17 cellular contexts compared by ENCODE assay signal in genomic region chr21:31459457-31459856, GRCh38.
DNase-seq lines count a peak whose midpoint lies in the region; FAIRE-seq and TF ChIP-seq lines count a peak whose summit lies in the region.
"Had no signal": no experiment of that assay in that cellular context is flagged by ENCODE, and none has a peak within 500 bp of the region (broad histone marks: within the 10 kb centered on the region; RNA-seq: fewer than 3 reads in every experiment).

No MANE protein-coding gene starts in this region.

- H3K36me3 Mint-ChIP-seq in endothelial cell (ENCODE audit: low read depth, unreplicated experiment): peaks cover 10% of the 10 kb centered on the region
- H3K36me3 Mint-ChIP-seq in osteocyte (ENCODE audit: unreplicated experiment): no peaks in the 10 kb centered on the region
- H3K36me3 Mint-ChIP-seq: naive B cell, T-cell had no signal

- TF ChIP-seq CTCF in endothelial cell (IDR thresholded peaks at IDR 0.05; ENCODE audit: unreplicated experiment): peak; percentile 26
- TF ChIP-seq CTCF in osteocyte (IDR thresholded peaks at IDR 0.05): peak; percentile 42

- H3K4me3 Mint-ChIP-seq in endothelial cell (ENCODE audit: unreplicated experiment) (no peak overlapping the region), osteocyte (ENCODE audit: unreplicated experiment) (no peak overlapping the region)
- H3K4me3 Mint-ChIP-seq: naive B cell, T-cell had no signal

- H3K4me1 Mint-ChIP-seq in endothelial cell (ENCODE audit: unreplicated experiment): peaks cover 18% of the 10 kb centered on the region
- no peaks in the 10 kb centered on the region for H3K4me1 Mint-ChIP-seq in osteocyte (ENCODE audit: unreplicated experiment)

- H3K27ac Mint-ChIP-seq in endothelial cell (ENCODE audit: unreplicated experiment) (no peak overlapping the region), osteocyte (ENCODE audit: unreplicated experiment) (no peak overlapping the region)
- H3K27ac Mint-ChIP-seq: T-cell had no signal

- DNase-seq in ELF-1 (ENCODE audit: low read depth, low spot score) (peak; percentile 27), LHCN-M2 (ENCODE audit: low read depth) (peak; percentile 39), endothelial cell (ENCODE audit: low spot score) (peak; percentile 26), osteocyte (ENCODE audit: extremely low spot score, unreplicated experiment) (no peak), DMS53 (lab: John Stamatoyannopoulos, UW) (no peak), HCEC 1CT (no peak), DMS79 treated with DMSO at 0.1 percent for 48 hours (lab: John Stamatoyannopoulos, UW) (no peak), GM12891 (ENCODE audit: insufficient read length, low spot score) (no peak)
- DNase-seq: foreskin fibroblast, GOT3, naive B cell, NCI-H1417, NCI-H2171 treated with DMSO at 0.1 percent for 48 hours, posterior cingulate gyrus, spleen, T-cell, thyroid gland had no signal

- no peak for TF ChIP-seq POLR2A in GM12891 (IDR thresholded peaks at IDR 0.05; ENCODE audit: low read depth, low read length)

- H3K27me3 Mint-ChIP-seq in endothelial cell (ENCODE audit: unreplicated experiment) (no peaks in the 10 kb centered on the region), osteocyte (ENCODE audit: unreplicated experiment) (no peaks in the 10 kb centered on the region)
- H3K27me3 Mint-ChIP-seq: naive B cell, T-cell had no signal

- H3K9me3 Mint-ChIP-seq in endothelial cell (ENCODE audit: unreplicated experiment) (no peaks in the 10 kb centered on the region), osteocyte (ENCODE audit: unreplicated experiment) (no peaks in the 10 kb centered on the region)
- H3K9me3 Mint-ChIP-seq: T-cell had no signal

- FAIRE-seq in GM12891 (lab: Jason Lieb, UNC): no peak

TF ChIP-seq in GM12891, 5 proteins besides CTCF, POLR2A, EP300 and RAD21:
- TF ChIP-seq POLR2AphosphoS5 (IDR thresholded peaks at IDR 0.05; ENCODE audit: low read depth, low read length): no peak
- TF ChIP-seq SPI1 (IDR thresholded peaks at IDR 0.05; ENCODE audit: low read depth, low read length): no peak
- TF ChIP-seq POU2F2 (IDR thresholded peaks at IDR 0.05; ENCODE audit: low read depth, low read length): no peak
- TF ChIP-seq TAF1 (IDR thresholded peaks at IDR 0.05; ENCODE audit: low read depth, low read length): no peak
- no peak for TF ChIP-seq PAX5 (IDR thresholded peaks at IDR 0.05; ENCODE audit: insufficient read depth, low read length, severe bottlenecking)
TF ChIP-seq in GM12891: peak in this region for 0.

Comparison
In these comparisons a context has a peak if more than half of its experiments do, and no peak if none do; other contexts are left out.
1. DNase-seq: peak in ELF-1 (single experiment), LHCN-M2 (single experiment) and endothelial cell (single experiment); none in osteocyte (single experiment), DMS53 (single experiment), HCEC 1CT (single experiment), DMS79 treated with DMSO at 0.1 percent for 48 hours (single experiment) and GM12891 (single experiment).